ENCODE assay signal across 13 cellular contexts in the genomic region with DNA sequence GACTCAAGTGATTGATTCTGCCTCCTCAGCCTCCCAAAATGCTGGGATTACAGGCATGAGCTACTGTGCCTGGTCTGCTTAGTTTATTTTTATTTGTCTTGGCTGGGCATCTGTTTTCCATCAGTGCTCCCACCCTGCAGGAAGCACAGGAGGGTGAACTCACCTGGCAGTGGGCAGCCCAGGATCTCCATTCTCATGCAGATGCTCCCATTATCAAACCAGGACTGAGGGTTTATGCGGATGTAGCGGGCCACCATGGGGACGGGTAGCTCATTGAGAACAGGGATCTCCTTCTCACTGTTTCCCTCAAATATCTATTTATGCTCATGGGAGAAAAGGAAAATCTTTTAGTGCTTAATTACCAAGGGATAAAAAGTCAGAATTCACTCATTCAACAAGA.
DNase-seq lines count a peak whose midpoint lies in the region; ATAC-seq and TF ChIP-seq lines count a peak whose summit lies in the region.
"Had no signal": no experiment of that assay in that cellular context is flagged by ENCODE, and none has a peak within 500 bp of the region (broad histone marks: within the 10 kb centered on the region; RNA-seq: fewer than 3 reads in every experiment).

No MANE protein-coding gene starts in this region.

- 76% methylated on average over 3 of the region's 3 CpGs; no CpG with 5 or more reads in 1 of the 2 experiments for WGBS in endodermal cell (ENCODE audit: insufficient coverage in 1 of 2, insufficient read length in 1 of 2), 2 experiments

- TF ChIP-seq POLR2A in vagina (IDR thresholded peaks at IDR 0.05), result no peak

- H3K4me3 ChIP-seq in endodermal cell (ENCODE audit: low read length) (no peak overlapping the region), vagina (no peak overlapping the region), mucosa of descending colon (no peak overlapping the region)
- H3K4me3 ChIP-seq: HAP-1 had no signal

- H3K36me3 ChIP-seq in endodermal cell (ENCODE audit: control insufficient read depth, insufficient read depth, low read length) (no peaks in the 10 kb centered on the region), vagina (no peaks in the 10 kb centered on the region), mucosa of descending colon (ENCODE audit: low read depth) (no peaks in the 10 kb centered on the region)
- H3K36me3 ChIP-seq: HAP-1 had no signal

- H3K9me3 Mint-ChIP-seq in WTC11 (peaks cover 14% of the 10 kb centered on the region), endodermal cell (peaks cover 2% of the 10 kb centered on the region)

- H3K36me3 Mint-ChIP-seq in WTC11 (no peaks in the 10 kb centered on the region), endodermal cell (ENCODE audit: low read depth) (no peaks in the 10 kb centered on the region)
- H3K36me3 Mint-ChIP-seq: CD14-positive monocyte had no signal

- no peaks in the 10 kb centered on the region for H3K27me3 Mint-ChIP-seq in WTC11 (ENCODE audit: low read depth)
- no peaks in the 10 kb centered on the region for H3K27me3 Mint-ChIP-seq in endodermal cell (ENCODE audit: insufficient read depth)

- DNase-seq in WTC11 (ENCODE audit: low spot score) (peak; percentile 26), endodermal cell (peak; percentile 65), iPS-NIHi7 (ENCODE audit: extremely low spot score) (peak; percentile 47), vagina (ENCODE audit: extremely low spot score in 2 of 2) (peak; percentile 13 to 22), A172 (ENCODE audit: low spot score) (no peak), mucosa of descending colon (no peak)
- DNase-seq: Caco-2; CD8-positive, alpha-beta memory T cell; DMS53 had no signal

- H3K4me3 Mint-ChIP-seq in WTC11 (no peak overlapping the region; the same call in 1 of the 2 replicates), endodermal cell (no peak overlapping the region)
- H3K4me3 Mint-ChIP-seq: CD14-positive monocyte; CD8-positive, alpha-beta memory T cell had no signal

- H3K27me3 ChIP-seq in endodermal cell (ENCODE audit: control insufficient read depth, insufficient read depth, low read length, poor library complexity, severe bottlenecking) (no peaks in the 10 kb centered on the region), vagina (no peaks in the 10 kb centered on the region)

- peaks cover 54% of the 10 kb centered on the region for H3K4me1 Mint-ChIP-seq in WTC11
- H3K4me1 Mint-ChIP-seq in endodermal cell, result peaks cover 9% of the 10 kb centered on the region
- H3K4me1 Mint-ChIP-seq: CD14-positive monocyte had no signal

- ATAC-seq in WTC11 (peak; percentile 86), mucosa of descending colon (no peak), GM19328 (IDR thresholded peaks at IDR 0.05; ENCODE audit: unreplicated experiment) (no peak)

- intact Hi-C loops in vagina (cut with DNase I), result no loop called here
- intact Hi-C loops in mucosa of descending colon (cut with DNase I, micrococcal nuclease), result no loop called here

- POLR2A ChIA-PET in WTC11 (lab: Charles Lee), result no interaction called here

- no peak overlapping the region for H3K9ac ChIP-seq in endodermal cell (ENCODE audit: extremely low read depth, low read length, poor library complexity, severe bottlenecking)

- CTCF ChIA-PET in WTC11 (lab: Charles Lee), result interaction anchor here (0.7 to 1.4 kb wide), 4 partner anchors 10 to 136 kb away, joined by 3 to 4 read pairs (median 4); no protein-coding TSS in a partner anchor

- H3K9me3 ChIP-seq in endodermal cell (ENCODE audit: control insufficient read depth, low read length) (no peaks in the 10 kb centered on the region), vagina (no peaks in the 10 kb centered on the region), mucosa of descending colon (no peaks in the 10 kb centered on the region)
- H3K9me3 ChIP-seq: Caco-2, HAP-1 had no signal

- H3K27ac ChIP-seq in endodermal cell (ENCODE audit: low read depth, low read length) (no peak overlapping the region), vagina (no peak overlapping the region)
- H3K27ac ChIP-seq: HL-60 had no signal

- H3K4me1 ChIP-seq in endodermal cell (ENCODE audit: control insufficient read depth, insufficient read depth, low read length) (no peaks in the 10 kb centered on the region), vagina (no peaks in the 10 kb centered on the region), mucosa of descending colon (ENCODE audit: low read depth) (no peaks in the 10 kb centered on the region)
- H3K4me1 ChIP-seq: Caco-2, HAP-1 had no signal

- H3K27ac Mint-ChIP-seq in WTC11 (no peak overlapping the region), endodermal cell (no peak overlapping the region)
- H3K27ac Mint-ChIP-seq: CD8-positive, alpha-beta memory T cell had no signal

- TF ChIP-seq CTCF in WTC11 (IDR thresholded peaks at IDR 0.05) (no peak), endodermal cell (conservative IDR thresholded peaks at IDR 0.05) (no peak), vagina (IDR thresholded peaks at IDR 0.05) (no peak), mucosa of descending colon (IDR thresholded peaks at IDR 0.05) (no peak)

TF ChIP-seq in WTC11, 78 proteins besides CTCF, POLR2A, EP300 and RAD21 (continues in another document):
- TF ChIP-seq EMX1 (CRISPR knock-in tag; IDR thresholded peaks at IDR 0.05) (no peak), SMAD4 (CRISPR knock-in tag; IDR thresholded peaks at IDR 0.05) (no peak), ZNF423 (CRISPR knock-in tag; IDR thresholded peaks at IDR 0.05) (peak; percentile 65; the same call in 1 of the 2 replicates), TEAD1 (CRISPR knock-in tag; IDR thresholded peaks at IDR 0.05) (peak; percentile 59; the same call in 1 of the 2 replicates), ZBTB43 (CRISPR knock-in tag; IDR thresholded peaks at IDR 0.05) (no peak), ZNF416 (CRISPR knock-in tag; IDR thresholded peaks at IDR 0.05) (no peak), ZNF532 (CRISPR knock-in tag; IDR thresholded peaks at IDR 0.05; ENCODE audit: borderline replicate concordance) (no peak)
- TF ChIP-seq, protein P1, sequence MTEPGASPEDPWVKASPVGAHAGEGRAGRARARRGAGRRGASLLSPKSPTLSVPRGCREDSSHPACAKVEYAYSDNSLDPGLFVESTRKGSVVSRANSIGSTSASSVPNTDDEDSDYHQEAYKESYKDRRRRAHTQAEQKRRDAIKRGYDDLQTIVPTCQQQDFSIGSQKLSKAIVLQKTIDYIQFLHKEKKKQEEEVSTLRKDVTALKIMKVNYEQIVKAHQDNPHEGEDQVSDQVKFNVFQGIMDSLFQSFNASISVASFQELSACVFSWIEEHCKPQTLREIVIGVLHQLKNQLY (CRISPR knock-in tag; IDR thresholded peaks at IDR 0.05), result no peak
- TF ChIP-seq, protein P2, sequence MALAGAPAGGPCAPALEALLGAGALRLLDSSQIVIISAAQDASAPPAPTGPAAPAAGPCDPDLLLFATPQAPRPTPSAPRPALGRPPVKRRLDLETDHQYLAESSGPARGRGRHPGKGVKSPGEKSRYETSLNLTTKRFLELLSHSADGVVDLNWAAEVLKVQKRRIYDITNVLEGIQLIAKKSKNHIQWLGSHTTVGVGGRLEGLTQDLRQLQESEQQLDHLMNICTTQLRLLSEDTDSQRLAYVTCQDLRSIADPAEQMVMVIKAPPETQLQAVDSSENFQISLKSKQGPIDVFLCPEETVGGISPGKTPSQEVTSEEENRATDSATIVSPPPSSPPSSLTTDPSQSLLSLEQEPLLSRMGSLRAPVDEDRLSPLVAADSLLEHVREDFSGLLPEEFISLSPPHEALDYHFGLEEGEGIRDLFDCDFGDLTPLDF (CRISPR knock-in tag; IDR thresholded peaks at IDR 0.05), result no peak

Comparison
In these comparisons a context has a peak if more than half of its experiments do, and no peak if none do; other contexts are left out.
1. DNase-seq: peak in WTC11 (single experiment), endodermal cell (single experiment), iPS-NIHi7 (single experiment) and vagina (2 of 2); none in A172 (single experiment) and mucosa of descending colon (0 of 3).